9 cellular contexts compared by ENCODE assay signal in genomic region chr2:237600205-237600846, GRCh38. TPM values are rescaled to one million over a fixed set of nuclear protein-coding genes. Genes with fewer than 3 reads are reported as not detected.
A peak's percentile ranks its signal among the peaks of the same experiment; 100 is the strongest.
DNase-seq lines count a peak whose midpoint lies in the region; ATAC-seq and TF ChIP-seq lines count a peak whose summit lies in the region.
"Had no signal": no experiment of that assay in that cellular context is flagged by ENCODE, and none has a peak within 500 bp of the region (broad histone marks: within the 10 kb centered on the region; RNA-seq: fewer than 3 reads in every experiment).

No MANE protein-coding gene starts in this region.

- TF ChIP-seq EP300 in upper lobe of left lung (IDR thresholded peaks at IDR 0.05), result no peak

- no peak for TF ChIP-seq CTCF in lung (IDR thresholded peaks at IDR 0.05; ENCODE audit: control extremely low read depth, extremely low read depth)
- TF ChIP-seq CTCF in upper lobe of left lung (IDR thresholded peaks at IDR 0.05), result no peak
- TF ChIP-seq CTCF in progenitor cell of endocrine pancreas (IDR thresholded peaks at IDR 0.05; ENCODE audit: unreplicated experiment), result no peak

- WGBS in lung, 2 donors, result 50 to 70% methylated on average over 16 of the region's 16 CpGs
- WGBS in upper lobe of left lung, 2 donors, result 37 to 55% methylated on average over 10 to 16 of the region's 16 CpGs

- H3K27ac Mint-ChIP-seq in activated CD4-positive, alpha-beta memory T cell treated with anti-CD3 and anti-CD28 coated beads, Interleukin-2, amount 10 ng/mL, durations not matched to agents 7 days and 5 days, result no peak overlapping the region
- no peak overlapping the region for H3K27ac Mint-ChIP-seq in progenitor cell of endocrine pancreas

- H3K27me3 ChIP-seq in lung (ENCODE audit: control insufficient read depth, insufficient read depth) (no peaks in the 10 kb centered on the region), upper lobe of left lung (no peaks in the 10 kb centered on the region)

- H3K9me3 Mint-ChIP-seq in activated CD4-positive, alpha-beta memory T cell treated with anti-CD3 and anti-CD28 coated beads, Interleukin-2, amount 10 ng/mL, durations not matched to agents 7 days and 5 days, result no peaks in the 10 kb centered on the region
- no peaks in the 10 kb centered on the region for H3K9me3 Mint-ChIP-seq in progenitor cell of endocrine pancreas (ENCODE audit: low read depth)

- no peaks in the 10 kb centered on the region for H3K36me3 ChIP-seq in lung (ENCODE audit: control insufficient read depth in 2 of 2, insufficient read depth in 2 of 2, low read length in 2 of 2)
- H3K36me3 ChIP-seq in upper lobe of left lung, result no peaks in the 10 kb centered on the region

- no peak overlapping the region for H3K4me3 Mint-ChIP-seq in activated CD4-positive, alpha-beta memory T cell treated with anti-CD3 and anti-CD28 coated beads, Interleukin-2, amount 10 ng/mL, durations not matched to agents 7 days and 5 days
- H3K4me3 Mint-ChIP-seq in progenitor cell of endocrine pancreas (ENCODE audit: low read depth), result no peak overlapping the region

- no peaks in the 10 kb centered on the region for H3K27me3 Mint-ChIP-seq in activated CD4-positive, alpha-beta memory T cell treated with anti-CD3 and anti-CD28 coated beads, Interleukin-2, amount 10 ng/mL, durations not matched to agents 7 days and 5 days
- peaks cover 54% of the 10 kb centered on the region for H3K27me3 Mint-ChIP-seq in progenitor cell of endocrine pancreas

- peaks cover 27% of the 10 kb centered on the region for H3K4me1 Mint-ChIP-seq in activated CD4-positive, alpha-beta memory T cell treated with anti-CD3 and anti-CD28 coated beads, Interleukin-2, amount 10 ng/mL, durations not matched to agents 7 days and 5 days
- peaks cover 16% of the 10 kb centered on the region for H3K4me1 Mint-ChIP-seq in progenitor cell of endocrine pancreas (ENCODE audit: low read depth)

- H3K9me3 ChIP-seq in lung (ENCODE audit: control insufficient read depth in 2 of 2, insufficient read depth in 1 of 2, low read length in 1 of 2) (peaks cover 0 to 2% of the 10 kb centered on the region in 2 donors), upper lobe of left lung (no peaks in the 10 kb centered on the region)

- POLR2A ChIA-PET in activated CD4-positive, alpha-beta memory T cell treated with anti-CD3 and anti-CD28 coated beads, Interleukin-2, amount 10 ng/mL, durations not matched to agents 7 days and 5 days (lab: Charles Lee), result no interaction called here

- CTCF ChIA-PET in activated CD4-positive, alpha-beta memory T cell treated with anti-CD3 and anti-CD28 coated beads, Interleukin-2, amount 10 ng/mL, durations not matched to agents 7 days and 5 days (lab: Charles Lee), result interaction anchor here (1.0 to 1.1 kb wide), 2 partner anchors 19 to 70 kb away, joined by 3 to 4 read pairs; no protein-coding TSS in a partner anchor

- TF ChIP-seq POLR2A in upper lobe of left lung (IDR thresholded peaks at IDR 0.05), result no peak

- H3K4me3 ChIP-seq in lung, result no peak overlapping the region
- H3K4me3 ChIP-seq in upper lobe of left lung, result peak overlapping the region in 2 of 4 donors; percentile 6 to 32

- H3K27ac ChIP-seq in lung (ENCODE audit: low read depth in 1 of 2, low read length in 1 of 2), result peak overlapping the region; percentile 7 to 75
- H3K27ac ChIP-seq in upper lobe of left lung, result peak overlapping the region; percentile 59 to 75 (median 67)

- H3K36me3 Mint-ChIP-seq in activated CD4-positive, alpha-beta memory T cell treated with anti-CD3 and anti-CD28 coated beads, Interleukin-2, amount 10 ng/mL, durations not matched to agents 7 days and 5 days (ENCODE audit: low read depth), result no peaks in the 10 kb centered on the region
- H3K36me3 Mint-ChIP-seq in progenitor cell of endocrine pancreas (ENCODE audit: insufficient read depth), result no peaks in the 10 kb centered on the region

- H3K4me1 ChIP-seq in lung (ENCODE audit: control insufficient read depth in 2 of 2, insufficient read depth in 2 of 2, low read length in 2 of 2) (peaks cover 3 to 11% of the 10 kb centered on the region in 2 donors), upper lobe of left lung (peaks cover 12 to 34% (median 21%) of the 10 kb centered on the region in 4 donors)

- ATAC-seq in lung (ENCODE audit: insufficient read depth, low FRiP score), result peak; percentile 47
- ATAC-seq in upper lobe of left lung (ENCODE audit: low FRiP score in 2 of 2), result peak in 1 of 2 donors; percentile 55

- DNase-seq in NCI-H1694 (lab: John Stamatoyannopoulos, UW), result peak; percentile 59
- peak; percentile 47 for DNase-seq in ecto neural progenitor cell (ENCODE audit: low spot score)
- no peak for DNase-seq in lung (ENCODE audit: low spot score)
- DNase-seq in upper lobe of left lung, result peak in 1 of 2 donors; percentile 47
- DNase-seq in activated CD4-positive, alpha-beta memory T cell treated with anti-CD3 and anti-CD28 coated beads, Interleukin-2, amount 10 ng/mL, durations not matched to agents 7 days and 5 days, result no peak
- DNase-seq in NCI-H2227 (lab: John Stamatoyannopoulos, UW; ENCODE audit: unreplicated experiment), result no peak
- DNase-seq in progenitor cell of endocrine pancreas (ENCODE audit: low spot score, unreplicated experiment), result no peak
- DNase-seq: T1000 had no signal

RNA-seq across cellular contexts. Expression of gene RAB17, which starts 9.8 kb away (rescaled TPM):
- total RNA-seq in lung, result 10 to 100 TPM; 44.9 to 48.0 TPM
- polyA plus RNA-seq in lung, result 10 to 100 TPM; 19.3 to 73.3 TPM
- total RNA-seq in upper lobe of left lung, result 100 to 1,000 TPM in 2 of 6 donors, 10 to 100 TPM in 4; 44.5 to 262 (median 90.6) TPM
- total RNA-seq in activated CD4-positive, alpha-beta memory T cell treated with anti-CD3 and anti-CD28 coated beads, Interleukin-2, amount 10 ng/mL, durations not matched to agents 7 days and 5 days, result not detected
- 49.9 and 52.0 TPM in 2 replicates for total RNA-seq in progenitor cell of endocrine pancreas

RNA-seq across cellular contexts. Expression of gene LRRFIP1, which starts 27.1 kb away (rescaled TPM):
- total RNA-seq in lung, result 100 to 1,000 TPM; 107 to 194 TPM
- polyA plus RNA-seq in lung, result 10 to 100 TPM; 79.7 to 81.1 TPM
- total RNA-seq in upper lobe of left lung, result 100 to 1,000 TPM; 185 to 291 (median 242) TPM
- total RNA-seq in activated CD4-positive, alpha-beta memory T cell treated with anti-CD3 and anti-CD28 coated beads, Interleukin-2, amount 10 ng/mL, durations not matched to agents 7 days and 5 days, result 100 to 1,000 TPM; 242 to 248 TPM
- 68.6 and 71.4 TPM in 2 replicates for total RNA-seq in progenitor cell of endocrine pancreas

RNA-seq across cellular contexts. Expression of gene PRLH, which starts 34.0 kb away (rescaled TPM):
- total RNA-seq in lung, result not detected
- polyA plus RNA-seq in lung, result not detected
- total RNA-seq in upper lobe of left lung, result not detected
- total RNA-seq in activated CD4-positive, alpha-beta memory T cell treated with anti-CD3 and anti-CD28 coated beads, Interleukin-2, amount 10 ng/mL, durations not matched to agents 7 days and 5 days, result not detected
- not detected in 2 replicates for total RNA-seq in progenitor cell of endocrine pancreas
- total RNA-seq: bronchial epithelial cell had no signal

Comparison
In these comparisons a context has a peak if more than half of its experiments do, and no peak if none do; other contexts are left out.
1. DNase-seq: peak in NCI-H1694 (single experiment) and ecto neural progenitor cell (single experiment); none in lung (single experiment), activated CD4-positive, alpha-beta memory T cell treated with anti-CD3 and anti-CD28 coated beads, Interleukin-2, amount 10 ng/mL, durations not matched to agents 7 days and 5 days (single experiment), NCI-H2227 (single experiment) and progenitor cell of endocrine pancreas (single experiment).
2. RNA of gene RAB17, which starts 9.8 kb away (total RNA-seq): 44.5 to 262 TPM in upper lobe of left lung, 49.9 to 52.0 TPM in progenitor cell of endocrine pancreas and 44.9 to 48.0 TPM in lung; not detected in activated CD4-positive, alpha-beta memory T cell treated with anti-CD3 and anti-CD28 coated beads, Interleukin-2, amount 10 ng/mL, durations not matched to agents 7 days and 5 days; every median in the first group is over 10 times any median in the second.